ENCODE assay signal across 9 cellular contexts in genomic region chr1:112172294-112172882, GRCh38.
A peak's percentile ranks its signal among the peaks of the same experiment; 100 is the strongest.
DNase-seq lines count a peak whose midpoint lies in the region; ATAC-seq, FAIRE-seq and TF ChIP-seq lines count a peak whose summit lies in the region.
"Had no signal": no experiment of that assay in that cellular context is flagged by ENCODE, and none has a peak within 500 bp of the region (broad histone marks: within the 10 kb centered on the region; RNA-seq: fewer than 3 reads in every experiment).

No MANE protein-coding gene starts in this region.

- H3K4me1 Mint-ChIP-seq in MCF 10A (ENCODE audit: insufficient read depth, unreplicated experiment) = no peaks in the 10 kb centered on the region
- H3K4me1 Mint-ChIP-seq: CD4-positive, CD25-positive, alpha-beta regulatory T cell had no signal

- no peaks in the 10 kb centered on the region for H3K27me3 ChIP-seq in breast epithelium

- intact Hi-C loops in MCF 10A (cut with micrococcal nuclease) = no loop called here
- intact Hi-C loops in breast epithelium (cut with DNase I; ENCODE audit: low total_unique reads) = no loop called here

- H3K4me1 ChIP-seq in breast epithelium = no peaks in the 10 kb centered on the region

- no peak for TF ChIP-seq POLR2A in breast epithelium (IDR thresholded peaks at IDR 0.05)

- no peak overlapping the region for H3K27ac Mint-ChIP-seq in MCF 10A (ENCODE audit: low read depth, unreplicated experiment)
- H3K27ac Mint-ChIP-seq: CD4-positive, CD25-positive, alpha-beta regulatory T cell had no signal

- DNase-seq in MCF 10A (ENCODE audit: unreplicated experiment) (peak; percentile 82), breast epithelium (ENCODE audit: low spot score in 2 of 2) (no peak), SK-MEL-5 (ENCODE audit: low read depth, low spot score) (peak; percentile 15), glomerular endothelial cell (ENCODE audit: extremely low read depth, low read depth, low spot score) (peak; percentile 2), stromal cell of bone marrow (ENCODE audit: low read depth) (peak; percentile 41), GM19239 (ENCODE audit: insufficient read length, low spot score) (no peak), NCI-H510A treated with DMSO at 0.1 percent for 48 hours (lab: John Stamatoyannopoulos, UW) (no peak)

- no peaks in the 10 kb centered on the region for H3K9me3 ChIP-seq in breast epithelium

- CTCF ChIA-PET in MCF 10A (lab: Yijun Ruan, JAX) = interaction anchor here (0.6 kb wide), 1 partner anchor 1405 kb away, joined by 3 read pairs; no protein-coding TSS in a partner anchor

- H3K36me3 Mint-ChIP-seq in MCF 10A (ENCODE audit: insufficient read depth, unreplicated experiment) = no peaks in the 10 kb centered on the region
- H3K36me3 Mint-ChIP-seq: CD4-positive, CD25-positive, alpha-beta regulatory T cell had no signal

- TF ChIP-seq CTCF in MCF 10A (IDR thresholded peaks at IDR 0.05; ENCODE audit: unreplicated experiment) (no peak), breast epithelium (IDR thresholded peaks at IDR 0.05) (no peak)

- H3K27ac ChIP-seq in breast epithelium = no peak overlapping the region

- peaks cover 25% of the 10 kb centered on the region for H3K27me3 Mint-ChIP-seq in MCF 10A (ENCODE audit: insufficient read depth, unreplicated experiment)

- H3K4me3 Mint-ChIP-seq in MCF 10A (ENCODE audit: unreplicated experiment) = no peak overlapping the region
- H3K4me3 Mint-ChIP-seq: CD4-positive, CD25-positive, alpha-beta regulatory T cell had no signal

- peaks cover 7% of the 10 kb centered on the region for H3K9me3 Mint-ChIP-seq in MCF 10A (ENCODE audit: unreplicated experiment)

- no peak overlapping the region for H3K4me3 ChIP-seq in breast epithelium

- no peaks in the 10 kb centered on the region for H3K36me3 ChIP-seq in breast epithelium

- no peak for FAIRE-seq in GM19239 (lab: Jason Lieb, UNC)

- POLR2A ChIA-PET in MCF 10A (lab: Yijun Ruan, JAX) = no interaction called here

- ATAC-seq in HG02852 (IDR thresholded peaks at IDR 0.05; ENCODE audit: unreplicated experiment) = no peak

- in situ Hi-C loops in SK-MEL-5 (cut with HindIII; ENCODE audit: low pct_unique_long_range_greater_than_20kb, low sequenced_read_pairs) = no loop called here

- BruUV-seq in MCF 10A (replicated peaks; lab: Mats Ljungman, UMichigan) = no TSS peak

Comparison
In these comparisons a context has a peak if more than half of its experiments do, and no peak if none do; other contexts are left out.
1. DNase-seq: peak in MCF 10A (single experiment), SK-MEL-5 (single experiment), glomerular endothelial cell (single experiment) and stromal cell of bone marrow (single experiment); none in breast epithelium (0 of 2), GM19239 (single experiment) and NCI-H510A treated with DMSO at 0.1 percent for 48 hours (single experiment).